ENCODE assay signal across 1 cellular context in the genomic region with DNA sequence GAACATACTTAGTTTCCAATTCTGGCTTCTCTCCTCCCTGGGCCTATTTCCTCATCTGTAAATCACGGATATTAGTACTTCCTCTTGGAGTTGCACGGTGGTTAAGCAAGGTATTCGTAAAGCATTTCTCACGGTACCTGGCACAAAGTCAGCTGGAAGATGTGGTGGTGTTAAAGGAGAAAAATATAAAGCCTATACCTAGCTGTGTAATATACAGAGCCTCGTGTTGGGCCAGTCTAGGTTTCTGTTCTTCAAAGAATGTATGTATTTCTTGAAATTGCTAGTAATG.
TF ChIP-seq lines count a peak whose summit lies in the region.

No MANE protein-coding gene starts in this region.

TF ChIP-seq in HepG2, 621 proteins besides CTCF, POLR2A, EP300 and RAD21 (continued from another document):
- TF ChIP-seq, protein P1, sequence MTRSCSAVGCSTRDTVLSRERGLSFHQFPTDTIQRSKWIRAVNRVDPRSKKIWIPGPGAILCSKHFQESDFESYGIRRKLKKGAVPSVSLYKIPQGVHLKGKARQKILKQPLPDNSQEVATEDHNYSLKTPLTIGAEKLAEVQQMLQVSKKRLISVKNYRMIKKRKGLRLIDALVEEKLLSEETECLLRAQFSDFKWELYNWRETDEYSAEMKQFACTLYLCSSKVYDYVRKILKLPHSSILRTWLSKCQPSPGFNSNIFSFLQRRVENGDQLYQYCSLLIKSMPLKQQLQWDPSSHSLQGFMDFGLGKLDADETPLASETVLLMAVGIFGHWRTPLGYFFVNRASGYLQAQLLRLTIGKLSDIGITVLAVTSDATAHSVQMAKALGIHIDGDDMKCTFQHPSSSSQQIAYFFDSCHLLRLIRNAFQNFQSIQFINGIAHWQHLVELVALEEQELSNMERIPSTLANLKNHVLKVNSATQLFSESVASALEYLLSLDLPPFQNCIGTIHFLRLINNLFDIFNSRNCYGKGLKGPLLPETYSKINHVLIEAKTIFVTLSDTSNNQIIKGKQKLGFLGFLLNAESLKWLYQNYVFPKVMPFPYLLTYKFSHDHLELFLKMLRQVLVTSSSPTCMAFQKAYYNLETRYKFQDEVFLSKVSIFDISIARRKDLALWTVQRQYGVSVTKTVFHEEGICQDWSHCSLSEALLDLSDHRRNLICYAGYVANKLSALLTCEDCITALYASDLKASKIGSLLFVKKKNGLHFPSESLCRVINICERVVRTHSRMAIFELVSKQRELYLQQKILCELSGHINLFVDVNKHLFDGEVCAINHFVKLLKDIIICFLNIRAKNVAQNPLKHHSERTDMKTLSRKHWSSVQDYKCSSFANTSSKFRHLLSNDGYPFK (CRISPR knock-in tag; IDR thresholded peaks at IDR 0.05; ENCODE audit: borderline replicate concordance), result no peak
- TF ChIP-seq, protein P2, sequence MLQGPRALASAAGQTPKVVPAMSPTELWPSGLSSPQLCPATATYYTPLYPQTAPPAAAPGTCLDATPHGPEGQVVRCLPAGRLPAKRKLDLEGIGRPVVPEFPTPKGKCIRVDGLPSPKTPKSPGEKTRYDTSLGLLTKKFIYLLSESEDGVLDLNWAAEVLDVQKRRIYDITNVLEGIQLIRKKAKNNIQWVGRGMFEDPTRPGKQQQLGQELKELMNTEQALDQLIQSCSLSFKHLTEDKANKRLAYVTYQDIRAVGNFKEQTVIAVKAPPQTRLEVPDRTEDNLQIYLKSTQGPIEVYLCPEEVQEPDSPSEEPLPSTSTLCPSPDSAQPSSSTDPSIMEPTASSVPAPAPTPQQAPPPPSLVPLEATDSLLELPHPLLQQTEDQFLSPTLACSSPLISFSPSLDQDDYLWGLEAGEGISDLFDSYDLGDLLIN (CRISPR knock-in tag; IDR thresholded peaks at IDR 0.05; ENCODE audit: borderline replicate concordance), result no peak
- TF ChIP-seq MTA1 (CRISPR knock-in tag; IDR thresholded peaks at IDR 0.05; ENCODE audit: borderline replicate concordance) (no peak), ZNF792 (CRISPR knock-in tag; IDR thresholded peaks at IDR 0.05) (no peak), ERF (CRISPR knock-in tag; IDR thresholded peaks at IDR 0.05) (no peak), TP53 (CRISPR knock-in tag; conservative IDR thresholded peaks at IDR 0.05) (no peak), LCORL (IDR thresholded peaks at IDR 0.05) (no peak), LCORL (CRISPR knock-in tag; IDR thresholded peaks at IDR 0.05) (no peak), PHF5A (CRISPR knock-in tag; IDR thresholded peaks at IDR 0.05; ENCODE audit: low read depth, unreplicated experiment) (no peak), ZNF496 (CRISPR knock-in tag; IDR thresholded peaks at IDR 0.05; ENCODE audit: insufficient replicate concordance) (no peak)
